8 cellular contexts compared by ENCODE assay signal in genomic region chr17:42744806-42745617, GRCh38. TPM values are rescaled to one million over a fixed set of nuclear protein-coding genes. Genes with fewer than 3 reads are reported as not detected.
A peak's percentile ranks its signal among the peaks of the same experiment; 100 is the strongest.
DNase-seq lines count a peak whose midpoint lies in the region; ATAC-seq, FAIRE-seq and TF ChIP-seq lines count a peak whose summit lies in the region.

EZH1 (minus strand) TSS chr17:42745040; CDS start chr17:42728941, 16,099 bp downstream.

- peaks cover 10% of the 10 kb centered on the region for H3K27me3 Mint-ChIP-seq in activated T-cell treated with anti-CD3 and anti-CD28 coated beads, Interleukin-2, amount 50 U/mL, for 72 hours (ENCODE audit: low read depth)

- no peaks in the 10 kb centered on the region for H3K36me3 ChIP-seq in KMS-11 (ENCODE audit: insufficient read depth)
- H3K36me3 ChIP-seq in esophagus muscularis mucosa: peaks cover 0 to 11% (median 0%) of the 10 kb centered on the region in 4 donors
- H3K36me3 ChIP-seq in muscle layer of duodenum (ENCODE audit: control insufficient read depth in 1 of 2, insufficient read depth in 2 of 2, low read length in 2 of 2): no peaks in the 10 kb centered on the region

- no peaks in the 10 kb centered on the region for H4K20me1 ChIP-seq in KMS-11 (ENCODE audit: insufficient read depth)

- peaks cover 26% of the 10 kb centered on the region for H3K4me1 Mint-ChIP-seq in activated T-cell treated with anti-CD3 and anti-CD28 coated beads, Interleukin-2, amount 50 U/mL, for 72 hours (ENCODE audit: low read depth)

- TF ChIP-seq CTCF in KMS-11 (conservative IDR thresholded peaks at IDR 0.05; ENCODE audit: low read depth, low read length) (no peak), esophagus muscularis mucosa (IDR thresholded peaks at IDR 0.05) (peak in 1 of 3 experiments; percentile 9)

- no peak for FAIRE-seq in RCC 7860 (lab: Jason Lieb, UNC)

- no peaks in the 10 kb centered on the region for H3K36me3 Mint-ChIP-seq in activated T-cell treated with anti-CD3 and anti-CD28 coated beads, Interleukin-2, amount 50 U/mL, for 72 hours (ENCODE audit: insufficient read depth in 2 of 2)

- peaks cover 36% of the 10 kb centered on the region for H3K79me2 ChIP-seq in KMS-11 (ENCODE audit: insufficient read depth, low read depth)

- peak; percentile 55 for TF ChIP-seq POLR2A in esophagus muscularis mucosa (IDR thresholded peaks at IDR 0.05; ENCODE audit: low read depth)

- H3K27me3 ChIP-seq in KMS-11 (ENCODE audit: insufficient read depth, low read depth) (no peaks in the 10 kb centered on the region; the same call in 1 of the 2 replicates), esophagus muscularis mucosa (no peaks in the 10 kb centered on the region), muscle layer of duodenum (ENCODE audit: low read depth, low read length) (no peaks in the 10 kb centered on the region)

- DNase-seq in DMS114 treated with DMSO at 0.1 percent for 48 hours (lab: John Stamatoyannopoulos, UW; ENCODE audit: unreplicated experiment) (peak; percentile 76), RCC 7860 (ENCODE audit: low spot score) (peak; percentile 79), esophagus muscularis mucosa (ENCODE audit: extremely low spot score) (peak; percentile 96)
- peak; percentile 92 to 96 for DNase-seq in activated T-cell treated with anti-CD3 and anti-CD28 coated beads, Interleukin-2, amount 50 U/mL, for 72 hours
- peak; percentile 79 for DNase-seq in stimulated activated CD8-positive, alpha-beta memory T cell treated with anti-CD3 and anti-CD28 coated beads, Interleukin-7, amount 100 ng/mL, for 24 hours (ENCODE audit: low read depth)

- intact Hi-C loops in esophagus muscularis mucosa (cut with DNase I): no loop called here

- peak within 1 kb of the TSS; percentile 94 for H3K4me3 Mint-ChIP-seq in activated T-cell treated with anti-CD3 and anti-CD28 coated beads, Interleukin-2, amount 50 U/mL, for 72 hours

- peak within 1 kb of the TSS; percentile 60 for H3K4me2 ChIP-seq in KMS-11

- H3K9me3 ChIP-seq in esophagus muscularis mucosa (no peaks in the 10 kb centered on the region), muscle layer of duodenum (ENCODE audit: control insufficient read depth in 1 of 2, low read length in 2 of 2) (no peaks in the 10 kb centered on the region)

- peak within 1 kb of the TSS; percentile 96 for H3K27ac Mint-ChIP-seq in activated T-cell treated with anti-CD3 and anti-CD28 coated beads, Interleukin-2, amount 50 U/mL, for 72 hours

- peak within 1 kb of the TSS; percentile 90 for H2AFZ ChIP-seq in KMS-11 (ENCODE audit: low read depth)

- peak within 1 kb of the TSS; percentile 69; the same call in 1 of the 2 replicates for H3K9ac ChIP-seq in KMS-11

- H3K4me3 ChIP-seq in KMS-11 (IDR thresholded peaks at IDR 0.05; ENCODE audit: insufficient read depth, low read depth, low read length) (no peak within 1 kb of the TSS), esophagus muscularis mucosa (peak within 1 kb of the TSS; percentile 62 to 89 (median 82)), muscle layer of duodenum (ENCODE audit: low read depth in 1 of 2, low read length in 2 of 2) (peak within 1 kb of the TSS; percentile 76 to 78)

- no peak for TF ChIP-seq EP300 in esophagus muscularis mucosa (IDR thresholded peaks at IDR 0.05)

- no peaks in the 10 kb centered on the region for H3K9me3 Mint-ChIP-seq in activated T-cell treated with anti-CD3 and anti-CD28 coated beads, Interleukin-2, amount 50 U/mL, for 72 hours

- H3K27ac ChIP-seq in KMS-11 (peak within 1 kb of the TSS; percentile 71), esophagus muscularis mucosa (replicated peaks in 1 of 4) (peak within 1 kb of the TSS; percentile 82 to 97 (median 92)), muscle layer of duodenum (ENCODE audit: low read length) (peak within 1 kb of the TSS; percentile 81)

- H3K4me1 ChIP-seq in KMS-11 (ENCODE audit: low read depth, poor library complexity, severe bottlenecking) (peaks cover 33% of the 10 kb centered on the region), esophagus muscularis mucosa (peaks cover 39 to 60% (median 54%) of the 10 kb centered on the region in 4 donors), muscle layer of duodenum (ENCODE audit: control insufficient read depth in 1 of 2, insufficient read depth in 2 of 2, low read length in 2 of 2) (peaks cover 11 to 16% of the 10 kb centered on the region in 2 donors)

- WGBS in esophagus muscularis mucosa: 9% methylated on average over 19 of the region's 50 CpGs

- peak; percentile 71 for ATAC-seq in GM21576 (IDR thresholded peaks at IDR 0.05; ENCODE audit: unreplicated experiment)
- ATAC-seq in activated T-cell treated with anti-CD3 and anti-CD28 coated beads, Interleukin-2, amount 50 U/mL, for 72 hours (replicated peaks in 1 of 2): peak; percentile 93 to 94

RNA-seq across cellular contexts. Expression of gene EZH1, which starts in this region (rescaled TPM):
- 10 to 100 TPM; 40.9 to 45.9 TPM for total RNA-seq in activated T-cell treated with anti-CD3 and anti-CD28 coated beads, Interleukin-2, amount 50 U/mL, for 72 hours
- 10 to 100 TPM; 40.6 to 68.2 (median 54.6) TPM for total RNA-seq in esophagus muscularis mucosa
